ENCODE assay signal across 8 cellular contexts in genomic region chr6:89411019-89411268, GRCh38. TPM values are rescaled to one million over a fixed set of nuclear protein-coding genes. Genes with fewer than 3 reads are reported as not detected.
DNase-seq lines count a peak whose midpoint lies in the region; ATAC-seq and TF ChIP-seq lines count a peak whose summit lies in the region.

No MANE protein-coding gene starts in this region.

- H3K9me2 ChIP-seq in GM23338 (ENCODE audit: insufficient read depth), result no peaks in the 10 kb centered on the region

- ATAC-seq in CD8-positive, alpha-beta T cell, result no peak
- ATAC-seq in GM23338 (peak; percentile 13), HG03571 (IDR thresholded peaks at IDR 0.05; ENCODE audit: unreplicated experiment) (no peak), HG03457 (IDR thresholded peaks at IDR 0.05; ENCODE audit: unreplicated experiment) (no peak)

- H3K9me3 ChIP-seq in CD8-positive, alpha-beta T cell (ENCODE audit: low read length), result no peaks in the 10 kb centered on the region
- H3K9me3 ChIP-seq in fibroblast of lung (ENCODE audit: control insufficient read depth, insufficient read depth, low read depth, low read length), result no peaks in the 10 kb centered on the region

- H3K79me2 ChIP-seq in GM23338 (replicated peaks; ENCODE audit: insufficient read depth), result peaks cover 28% of the 10 kb centered on the region
- no peaks in the 10 kb centered on the region for H3K79me2 ChIP-seq in fibroblast of lung (ENCODE audit: control insufficient read depth, insufficient read depth, low read length)

- peaks cover 14% of the 10 kb centered on the region for H3K4me1 ChIP-seq in CD8-positive, alpha-beta T cell (ENCODE audit: insufficient read depth, low read length)
- peaks cover 44% of the 10 kb centered on the region for H3K4me1 ChIP-seq in GM23338 (ENCODE audit: insufficient read depth)
- no peaks in the 10 kb centered on the region for H3K4me1 ChIP-seq in fibroblast of lung (ENCODE audit: control insufficient read depth, extremely low read depth, insufficient read depth, low read length)

- POLR2A ChIA-PET in CD8-positive, alpha-beta T cell (lab: Charles Lee), result interaction anchor here (1.4 kb wide), 1 partner anchor 447 kb away, joined by 3 read pairs; the partner anchor contains the start of gene RNGTT

- no peaks in the 10 kb centered on the region for H3K27me3 ChIP-seq in CD8-positive, alpha-beta T cell (ENCODE audit: insufficient read depth, low read length)
- peaks cover 39% of the 10 kb centered on the region for H3K27me3 ChIP-seq in GM23338 (ENCODE audit: insufficient read depth)
- peaks cover 33% of the 10 kb centered on the region for H3K27me3 ChIP-seq in fibroblast of lung (ENCODE audit: control insufficient read depth, insufficient read depth, low read length)

- H3F3A ChIP-seq in GM23338 (replicated peaks; ENCODE audit: low read depth), result peaks cover 6% of the 10 kb centered on the region; the same call in 1 of the 2 replicates

- CTCF ChIA-PET in CD8-positive, alpha-beta T cell (lab: Charles Lee), result interaction anchor here (1.0 to 1.7 kb wide), 3 partner anchors 35 to 428 kb away, joined by 3 to 9 read pairs (median 4); no protein-coding TSS in a partner anchor

- H3K9ac ChIP-seq in fibroblast of lung (ENCODE audit: insufficient read depth, low read length), result no peak overlapping the region

- no peak for TF ChIP-seq CTCF in CD8-positive, alpha-beta T cell (IDR thresholded peaks at IDR 0.05)
- TF ChIP-seq CTCF in GM23338 (conservative IDR thresholded peaks at IDR 0.05; ENCODE audit: low read depth in 2 of 2) (no peak), VCaP (conservative IDR thresholded peaks at IDR 0.05) (no peak), fibroblast of lung (conservative IDR thresholded peaks at IDR 0.05 in 1 of 2, IDR thresholded peaks at IDR 0.05 in 1 of 2; ENCODE audit: low read depth in 1 of 2, low read length in 2 of 2) (no peak), osteocyte (IDR thresholded peaks at IDR 0.05) (no peak)

- H3K27me3 Mint-ChIP-seq in CD8-positive, alpha-beta T cell (ENCODE audit: low read depth), result peaks cover 6% of the 10 kb centered on the region
- peaks cover 41% of the 10 kb centered on the region for H3K27me3 Mint-ChIP-seq in GM23338 (ENCODE audit: insufficient read depth, low read depth, poor library complexity)
- H3K27me3 Mint-ChIP-seq in osteocyte (ENCODE audit: unreplicated experiment), result peaks cover 71% of the 10 kb centered on the region

- H2AFZ ChIP-seq in GM23338 (peak overlapping the region; percentile 89), fibroblast of lung (ENCODE audit: low read length) (no peak overlapping the region)

- DNase-seq in CD8-positive, alpha-beta T cell, result peak in 3 of 7 experiments; percentile 4 to 54 (median 15)
- DNase-seq in GM23338 (ENCODE audit: low spot score) (peak; percentile 39), fibroblast of lung (ENCODE audit: low read depth in 2 of 2) (no peak), osteocyte (ENCODE audit: extremely low spot score, unreplicated experiment) (no peak), mesenteric fat pad (ENCODE audit: low spot score) (no peak)

- no peaks in the 10 kb centered on the region for H3K36me3 Mint-ChIP-seq in CD8-positive, alpha-beta T cell
- no peaks in the 10 kb centered on the region for H3K36me3 Mint-ChIP-seq in GM23338 (ENCODE audit: low read depth)
- no peaks in the 10 kb centered on the region for H3K36me3 Mint-ChIP-seq in osteocyte (ENCODE audit: unreplicated experiment)

- H4K20me1 ChIP-seq in GM23338 (replicated peaks; ENCODE audit: insufficient read depth) (no peaks in the 10 kb centered on the region; the same call in 1 of the 2 replicates), fibroblast of lung (ENCODE audit: control insufficient read depth, extremely low read depth, insufficient read depth, low read length) (no peaks in the 10 kb centered on the region)

- no peaks in the 10 kb centered on the region for H3K36me3 ChIP-seq in CD8-positive, alpha-beta T cell (ENCODE audit: insufficient read depth, low read length)
- H3K36me3 ChIP-seq in GM23338 (ENCODE audit: insufficient read depth) (no peaks in the 10 kb centered on the region), fibroblast of lung (ENCODE audit: control insufficient read depth, insufficient read depth, low read length) (no peaks in the 10 kb centered on the region)

- intact Hi-C loops in CD8-positive, alpha-beta T cell (cut with DNase I, micrococcal nuclease), result loop anchor here (2.0 to 10.0 kb wide), 3 partner anchors 22 to 1174 kb away; partner anchors contain the start of genes ANKRD6 (in 1 of the 2) and MAP3K7 (in 1 of the 2)

- H3K4me3 Mint-ChIP-seq in CD8-positive, alpha-beta T cell, result peak overlapping the region; percentile 79
- H3K4me3 Mint-ChIP-seq in GM23338 (peak overlapping the region; percentile 87), osteocyte (ENCODE audit: unreplicated experiment) (peak overlapping the region; percentile 67)

- no peak overlapping the region for H3K27ac ChIP-seq in CD8-positive, alpha-beta T cell (ENCODE audit: low read depth, low read length)
- H3K27ac ChIP-seq in GM23338 (ENCODE audit: low read depth) (0 out of 2 replicates have a peak overlapping the region, but pooled peaks have one; percentile 26), VCaP (peak overlapping the region; percentile 94), fibroblast of lung (ENCODE audit: insufficient read depth, low read length) (no peak overlapping the region)

- H3K4me2 ChIP-seq in GM23338 (peak overlapping the region; percentile 80), fibroblast of lung (ENCODE audit: extremely low read depth, insufficient read depth, low read length) (peak overlapping the region; percentile 15)

- no peaks in the 10 kb centered on the region for H3K9me3 Mint-ChIP-seq in CD8-positive, alpha-beta T cell
- H3K9me3 Mint-ChIP-seq in GM23338, result no peaks in the 10 kb centered on the region
- H3K9me3 Mint-ChIP-seq in osteocyte (ENCODE audit: unreplicated experiment), result no peaks in the 10 kb centered on the region

- peak overlapping the region; percentile 18 for H3K27ac Mint-ChIP-seq in CD8-positive, alpha-beta T cell
- H3K27ac Mint-ChIP-seq in GM23338, result no peak overlapping the region
- no peak overlapping the region for H3K27ac Mint-ChIP-seq in osteocyte (ENCODE audit: unreplicated experiment)

- H3K4me3 ChIP-seq in CD8-positive, alpha-beta T cell (ENCODE audit: low read depth, low read length), result peak overlapping the region; percentile 72
- H3K4me3 ChIP-seq in GM23338 (peak overlapping the region; percentile 90), fibroblast of lung (replicated peaks in 1 of 4; ENCODE audit: control extremely low read depth in 1 of 4, insufficient read depth in 1 of 4, low read depth in 3 of 4, low read length in 4 of 4) (no peak overlapping the region)

- peaks cover 20% of the 10 kb centered on the region for H3K4me1 Mint-ChIP-seq in CD8-positive, alpha-beta T cell (ENCODE audit: low read depth)
- peaks cover 44% of the 10 kb centered on the region for H3K4me1 Mint-ChIP-seq in GM23338
- H3K4me1 Mint-ChIP-seq in osteocyte (ENCODE audit: unreplicated experiment), result peaks cover 10% of the 10 kb centered on the region

TF ChIP-seq in GM23338, 12 proteins besides CTCF, POLR2A, EP300 and RAD21 (continues in another document):
- TF ChIP-seq CREB1 (CRISPR knock-in tag; IDR thresholded peaks at IDR 0.05; ENCODE audit: low read depth) (no peak), EZH2 (IDR thresholded peaks at IDR 0.05; ENCODE audit: low read depth, unreplicated experiment) (no peak), POLR2AphosphoS5 (IDR thresholded peaks at IDR 0.05; ENCODE audit: low read depth) (no peak), ZNF331 (CRISPR knock-in tag; IDR thresholded peaks at IDR 0.05; ENCODE audit: low read depth) (no peak), JUNB (IDR thresholded peaks at IDR 0.05; ENCODE audit: unreplicated experiment) (no peak)

RNA-seq across cellular contexts. Expression of gene RRAGD, which starts 1.1 kb away (rescaled TPM):
- total RNA-seq in CD8-positive, alpha-beta T cell, result 1 to 10 TPM; 5.6 to 9.3 TPM
- total RNA-seq in GM23338 (2014; rRNA removed; shearing (Covaris generic)), result 20.1 and 22.1 TPM in 2 replicates
- polyA plus RNA-seq in GM23338 (2016; fragmentation: Nextera tagmentation; extraction: Ambion mirVana) (7.0 and 8.5 TPM in 2 replicates), fibroblast of lung (0.07 and 0.08 TPM in 2 replicates)
- total RNA-seq in fibroblast of lung (1.8 TPM in 2 replicates), osteocyte (4.5 TPM in 2 replicates), mesenteric fat pad (28.7 TPM)
- 0.23 TPM in 1 of 2 replicates, not detected in the other for polyA plus RNA-seq in fibroblast of lung (2012)
- not detected in 2 replicates for polyA minus RNA-seq in fibroblast of lung (ENCODE audit: low replicate concordance)

RNA-seq across cellular contexts. Expression of gene ANKRD6, which starts 22.0 kb away (rescaled TPM):
- total RNA-seq in CD8-positive, alpha-beta T cell, result 1 to 10 TPM; 4.3 to 5.9 TPM
- total RNA-seq in GM23338 (2014; rRNA removed; shearing (Covaris generic)), result 9.2 and 20.4 TPM in 2 replicates
- polyA plus RNA-seq in GM23338 (2016; fragmentation: Nextera tagmentation; extraction: Ambion mirVana) (2.1 and 3.2 TPM in 2 replicates), fibroblast of lung (0.39 and 0.63 TPM in 2 replicates)
- total RNA-seq in fibroblast of lung (2.3 and 3.6 TPM in 2 replicates), osteocyte (5.5 and 7.1 TPM in 2 replicates), mesenteric fat pad (7.1 TPM)
- 0.73 and 0.98 TPM in 2 replicates for polyA plus RNA-seq in fibroblast of lung (2012)
- 4.5 TPM in 1 of 2 replicates, not detected in the other for polyA minus RNA-seq in fibroblast of lung (ENCODE audit: low replicate concordance)

RNA-seq across cellular contexts. Expression of gene UBE2J1, which starts 58.4 kb away (rescaled TPM):
- 10 to 100 TPM; 34.1 to 37.5 TPM for total RNA-seq in CD8-positive, alpha-beta T cell
- total RNA-seq in GM23338 (2014; rRNA removed; shearing (Covaris generic)), result 10.3 and 13.1 TPM in 2 replicates
- polyA plus RNA-seq in GM23338 (2016; fragmentation: Nextera tagmentation; extraction: Ambion mirVana) (6.4 and 7.5 TPM in 2 replicates), fibroblast of lung (45.1 and 53.6 TPM in 2 replicates)
- total RNA-seq in fibroblast of lung (22.6 and 27.6 TPM in 2 replicates), osteocyte (38.8 and 39.6 TPM in 2 replicates), mesenteric fat pad (40.4 TPM)
- 30.7 and 35.1 TPM in 2 replicates for polyA plus RNA-seq in fibroblast of lung (2012)
- 7.5 and 8.2 TPM in 2 replicates for polyA minus RNA-seq in fibroblast of lung (ENCODE audit: low replicate concordance)

Comparison
In these comparisons a context has a peak if more than half of its experiments do, and no peak if none do; other contexts are left out.
1. H3K27ac ChIP-seq: peak in GM23338 (single experiment) and VCaP (single experiment); none in CD8-positive, alpha-beta T cell (single experiment) and fibroblast of lung (single experiment).
2. H3K4me3 ChIP-seq: peak in CD8-positive, alpha-beta T cell (single experiment) and GM23338 (single experiment); none in fibroblast of lung (0 of 4).
3. Peak in every context shown above with its lines, with median percentiles within 50 percentile points of each other: H3K4me3 Mint-ChIP-seq.